19 cellular contexts compared by ENCODE assay signal in genomic region chr4:54289316-54289715, GRCh38.
"Had no signal": no experiment of that assay in that cellular context is flagged by ENCODE, and none has a peak within 500 bp of the region (broad histone marks: within the 10 kb centered on the region; RNA-seq: fewer than 3 reads in every experiment).

No MANE protein-coding gene starts in this region.

- ATAC-seq: effector memory CD8-positive, alpha-beta T cell; left ventricle myocardium superior; lower lobe of right lung; natural killer cell; psoas muscle; stimulated activated naive CD8-positive, alpha-beta T cell treated with anti-CD3 and anti-CD28 coated beads, Interleukin-15, amount 100 ng/mL, for 72 hours; upper lobe of right lung had no signal

- H3K27ac Mint-ChIP-seq: effector memory CD8-positive, alpha-beta T cell; natural killer cell; stimulated activated naive CD8-positive, alpha-beta T cell treated with anti-CD3 and anti-CD28 coated beads, Interleukin-15, amount 100 ng/mL, for 72 hours had no signal

- H3K4me1 Mint-ChIP-seq: natural killer cell; stimulated activated naive CD8-positive, alpha-beta T cell treated with anti-CD3 and anti-CD28 coated beads, Interleukin-15, amount 100 ng/mL, for 72 hours had no signal

- H3K9me3 Mint-ChIP-seq: effector memory CD8-positive, alpha-beta T cell had no signal

- H3K36me3 Mint-ChIP-seq: natural killer cell had no signal

- H3K4me3 Mint-ChIP-seq: effector memory CD8-positive, alpha-beta T cell; natural killer cell; stimulated activated naive CD8-positive, alpha-beta T cell treated with anti-CD3 and anti-CD28 coated beads, Interleukin-15, amount 100 ng/mL, for 72 hours had no signal

- DNase-seq: dermis blood vessel endothelial cell; effector memory CD8-positive, alpha-beta T cell; head of caudate nucleus; left ventricle myocardium superior; lower lobe of right lung; natural killer cell; occipital lobe; ovary; posterior cingulate gyrus; psoas muscle; right cardiac atrium; sigmoid colon; spleen; stimulated activated CD4-positive, alpha-beta T cell treated with anti-CD3 and anti-CD28 coated beads, Interleukin-2, amount 100 ng/mL, for 48 hours; stimulated activated naive CD4-positive, alpha-beta T cell; stimulated activated naive CD8-positive, alpha-beta T cell treated with anti-CD3 and anti-CD28 coated beads, Interleukin-15, amount 100 ng/mL, for 72 hours; transverse colon; upper lobe of right lung; uterus had no signal
